Comparison of ENCODE assay signal across 8 cellular contexts in genomic region chr7:27165089-27165654, GRCh38. TPM values are rescaled to one million over a fixed set of nuclear protein-coding genes. Genes with fewer than 3 reads are reported as not detected.
A peak's percentile ranks its signal among the peaks of the same experiment; 100 is the strongest.
DNase-seq lines count a peak whose midpoint lies in the region; ATAC-seq and TF ChIP-seq lines count a peak whose summit lies in the region.

TSS of gene HOXA9 (minus strand) at chr7:27165537. CDS start at chr7:27165457, 80 bp downstream.

- no peaks in the 10 kb centered on the region for H3K36me3 ChIP-seq in aorta (ENCODE audit: control insufficient read depth in 1 of 2, insufficient read depth in 2 of 2, low read length in 1 of 2)

- no peak for TF ChIP-seq CTCF in 22Rv1 (IDR thresholded peaks at IDR 0.05)

- 7 to 8% methylated on average over 63 to 64 of the region's 64 CpGs for WGBS in aorta, 2 donors

- H3K4me3 Mint-ChIP-seq in activated naive CD8-positive, alpha-beta T cell treated with anti-CD3 and anti-CD28 coated beads, Interleukin-2, amount 10 ng/mL, durations not matched to agents 7 days and 5 days: peak within 1 kb of the TSS; percentile 56
- no peak within 1 kb of the TSS for H3K4me3 Mint-ChIP-seq in memory B cell

- POLR2A ChIA-PET in activated naive CD8-positive, alpha-beta T cell treated with anti-CD3 and anti-CD28 coated beads, Interleukin-2, amount 10 ng/mL, durations not matched to agents 7 days and 5 days (lab: Charles Lee): no interaction called here

- intact Hi-C loops in aorta (cut with DNase I): loop anchor here in 1 of 2 donors (10.0 kb wide), 1 partner anchor 960 kb away; the partner anchor contains the start of genes CBX3 and HNRNPA2B1

- H3K27me3 ChIP-seq in aorta (ENCODE audit: control insufficient read depth in 1 of 2, insufficient read depth in 2 of 2, low read length in 1 of 2): no peaks in the 10 kb centered on the region

- H3K9me3 ChIP-seq in aorta (ENCODE audit: control insufficient read depth, low read length): no peaks in the 10 kb centered on the region

- peaks cover 5% of the 10 kb centered on the region for H3K36me3 Mint-ChIP-seq in activated naive CD8-positive, alpha-beta T cell treated with anti-CD3 and anti-CD28 coated beads, Interleukin-2, amount 10 ng/mL, durations not matched to agents 7 days and 5 days
- H3K36me3 Mint-ChIP-seq in memory B cell: no peaks in the 10 kb centered on the region

- no peak for ATAC-seq in activated naive CD8-positive, alpha-beta T cell treated with anti-CD3 and anti-CD28 coated beads, Interleukin-2, amount 10 ng/mL, durations not matched to agents 7 days and 5 days (ENCODE audit: low read depth)
- ATAC-seq in memory B cell (ENCODE audit: low read depth) (no peak), aorta (ENCODE audit: low FRiP score) (peak; percentile 79), GM19467 (IDR thresholded peaks at IDR 0.05; ENCODE audit: unreplicated experiment) (no peak)

- DNase-seq in HCEC 1CT (peak; percentile 95), memory B cell (ENCODE audit: low spot score in 2 of 2) (no peak), aorta (peak; percentile 75 to 96), anterior cingulate cortex (lab: John Stamatoyannopoulos, UW) (no peak), epidermal melanocyte (ENCODE audit: insufficient read length, low spot score) (no peak)
- no peak for DNase-seq in activated naive CD8-positive, alpha-beta T cell treated with anti-CD3 and anti-CD28 coated beads, Interleukin-2, amount 10 ng/mL, durations not matched to agents 7 days and 5 days

- peak within 1 kb of the TSS; percentile 83 for H3K27ac Mint-ChIP-seq in activated naive CD8-positive, alpha-beta T cell treated with anti-CD3 and anti-CD28 coated beads, Interleukin-2, amount 10 ng/mL, durations not matched to agents 7 days and 5 days
- peak within 1 kb of the TSS; percentile 31 for H3K27ac Mint-ChIP-seq in memory B cell

- peaks cover 80% of the 10 kb centered on the region for H3K27me3 Mint-ChIP-seq in activated naive CD8-positive, alpha-beta T cell treated with anti-CD3 and anti-CD28 coated beads, Interleukin-2, amount 10 ng/mL, durations not matched to agents 7 days and 5 days
- peaks cover 18% of the 10 kb centered on the region for H3K27me3 Mint-ChIP-seq in memory B cell

- no peaks in the 10 kb centered on the region for H3K9me3 Mint-ChIP-seq in activated naive CD8-positive, alpha-beta T cell treated with anti-CD3 and anti-CD28 coated beads, Interleukin-2, amount 10 ng/mL, durations not matched to agents 7 days and 5 days
- H3K9me3 Mint-ChIP-seq in memory B cell: peaks cover 2% of the 10 kb centered on the region

- peaks cover 9% of the 10 kb centered on the region for H3K4me1 Mint-ChIP-seq in activated naive CD8-positive, alpha-beta T cell treated with anti-CD3 and anti-CD28 coated beads, Interleukin-2, amount 10 ng/mL, durations not matched to agents 7 days and 5 days
- peaks cover 9% of the 10 kb centered on the region for H3K4me1 Mint-ChIP-seq in memory B cell

- H3K4me3 ChIP-seq in aorta (ENCODE audit: low read length in 2 of 2): no peak within 1 kb of the TSS

- no peaks in the 10 kb centered on the region for H3K4me1 ChIP-seq in aorta (ENCODE audit: control insufficient read depth in 1 of 2, insufficient read depth in 2 of 2, low read length in 2 of 2)

- H3K27ac ChIP-seq in 22Rv1: peak within 1 kb of the TSS; percentile 24; the same call in 1 of the 2 replicates
- H3K27ac ChIP-seq in aorta (ENCODE audit: low read depth in 1 of 2, low read length in 2 of 2): no peak within 1 kb of the TSS

RNA-seq across cellular contexts. Expression of gene HOXA9, which starts in this region (rescaled TPM):
- not detected for total RNA-seq in activated naive CD8-positive, alpha-beta T cell treated with anti-CD3 and anti-CD28 coated beads, Interleukin-2, amount 10 ng/mL, durations not matched to agents 7 days and 5 days
- total RNA-seq in aorta: 1 to 10 TPM; 1.6 to 5.8 TPM
- 1 to 10 TPM; 1.5 to 3.1 TPM for polyA plus RNA-seq in aorta

Comparison
In these comparisons a context has a peak if more than half of its experiments do, and no peak if none do; other contexts are left out.
1. DNase-seq: peak in HCEC 1CT (single experiment) and aorta (2 of 2); none in activated naive CD8-positive, alpha-beta T cell treated with anti-CD3 and anti-CD28 coated beads, Interleukin-2, amount 10 ng/mL, durations not matched to agents 7 days and 5 days (single experiment), memory B cell (0 of 2), anterior cingulate cortex (0 of 58) and epidermal melanocyte (single experiment).